In the genomic region with DNA sequence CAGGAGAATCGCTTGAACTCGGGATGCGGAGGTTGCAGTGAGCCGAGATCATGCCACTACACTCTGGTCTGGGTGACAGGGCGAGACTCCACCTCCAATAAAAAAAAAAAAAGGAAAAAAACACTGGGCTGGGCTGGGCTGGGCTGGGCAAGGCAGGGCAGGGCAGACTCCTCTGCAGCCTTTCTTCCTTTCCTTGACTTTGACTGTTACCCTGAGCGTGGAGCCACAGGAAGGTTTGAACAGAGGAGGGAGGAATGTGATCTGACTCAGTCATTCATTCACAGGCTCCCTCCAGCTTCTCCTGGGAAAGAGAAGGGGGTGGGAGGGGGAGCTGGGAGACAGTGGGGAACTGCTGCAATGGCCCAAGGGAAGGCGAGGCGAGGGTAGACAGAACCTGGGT, we compare ENCODE assay signal across 1 cellular context.
TF ChIP-seq lines count a peak whose summit lies in the region.

No MANE protein-coding gene starts in this region.

TF ChIP-seq in GM23338, 12 proteins besides CTCF, POLR2A, EP300 and RAD21:
- no peak for TF ChIP-seq EZH2 (IDR thresholded peaks at IDR 0.05; ENCODE audit: low read depth, unreplicated experiment)
- TF ChIP-seq, protein P1, sequence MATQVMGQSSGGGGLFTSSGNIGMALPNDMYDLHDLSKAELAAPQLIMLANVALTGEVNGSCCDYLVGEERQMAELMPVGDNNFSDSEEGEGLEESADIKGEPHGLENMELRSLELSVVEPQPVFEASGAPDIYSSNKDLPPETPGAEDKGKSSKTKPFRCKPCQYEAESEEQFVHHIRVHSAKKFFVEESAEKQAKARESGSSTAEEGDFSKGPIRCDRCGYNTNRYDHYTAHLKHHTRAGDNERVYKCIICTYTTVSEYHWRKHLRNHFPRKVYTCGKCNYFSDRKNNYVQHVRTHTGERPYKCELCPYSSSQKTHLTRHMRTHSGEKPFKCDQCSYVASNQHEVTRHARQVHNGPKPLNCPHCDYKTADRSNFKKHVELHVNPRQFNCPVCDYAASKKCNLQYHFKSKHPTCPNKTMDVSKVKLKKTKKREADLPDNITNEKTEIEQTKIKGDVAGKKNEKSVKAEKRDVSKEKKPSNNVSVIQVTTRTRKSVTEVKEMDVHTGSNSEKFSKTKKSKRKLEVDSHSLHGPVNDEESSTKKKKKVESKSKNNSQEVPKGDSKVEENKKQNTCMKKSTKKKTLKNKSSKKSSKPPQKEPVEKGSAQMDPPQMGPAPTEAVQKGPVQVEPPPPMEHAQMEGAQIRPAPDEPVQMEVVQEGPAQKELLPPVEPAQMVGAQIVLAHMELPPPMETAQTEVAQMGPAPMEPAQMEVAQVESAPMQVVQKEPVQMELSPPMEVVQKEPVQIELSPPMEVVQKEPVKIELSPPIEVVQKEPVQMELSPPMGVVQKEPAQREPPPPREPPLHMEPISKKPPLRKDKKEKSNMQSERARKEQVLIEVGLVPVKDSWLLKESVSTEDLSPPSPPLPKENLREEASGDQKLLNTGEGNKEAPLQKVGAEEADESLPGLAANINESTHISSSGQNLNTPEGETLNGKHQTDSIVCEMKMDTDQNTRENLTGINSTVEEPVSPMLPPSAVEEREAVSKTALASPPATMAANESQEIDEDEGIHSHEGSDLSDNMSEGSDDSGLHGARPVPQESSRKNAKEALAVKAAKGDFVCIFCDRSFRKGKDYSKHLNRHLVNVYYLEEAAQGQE (IDR thresholded peaks at IDR 0.05; ENCODE audit: unreplicated experiment) = no peak
- no peak for TF ChIP-seq ETS1 (IDR thresholded peaks at IDR 0.05)
- no peak for TF ChIP-seq CREB1 (CRISPR knock-in tag; IDR thresholded peaks at IDR 0.05; ENCODE audit: low read depth)
- TF ChIP-seq, protein P2, sequence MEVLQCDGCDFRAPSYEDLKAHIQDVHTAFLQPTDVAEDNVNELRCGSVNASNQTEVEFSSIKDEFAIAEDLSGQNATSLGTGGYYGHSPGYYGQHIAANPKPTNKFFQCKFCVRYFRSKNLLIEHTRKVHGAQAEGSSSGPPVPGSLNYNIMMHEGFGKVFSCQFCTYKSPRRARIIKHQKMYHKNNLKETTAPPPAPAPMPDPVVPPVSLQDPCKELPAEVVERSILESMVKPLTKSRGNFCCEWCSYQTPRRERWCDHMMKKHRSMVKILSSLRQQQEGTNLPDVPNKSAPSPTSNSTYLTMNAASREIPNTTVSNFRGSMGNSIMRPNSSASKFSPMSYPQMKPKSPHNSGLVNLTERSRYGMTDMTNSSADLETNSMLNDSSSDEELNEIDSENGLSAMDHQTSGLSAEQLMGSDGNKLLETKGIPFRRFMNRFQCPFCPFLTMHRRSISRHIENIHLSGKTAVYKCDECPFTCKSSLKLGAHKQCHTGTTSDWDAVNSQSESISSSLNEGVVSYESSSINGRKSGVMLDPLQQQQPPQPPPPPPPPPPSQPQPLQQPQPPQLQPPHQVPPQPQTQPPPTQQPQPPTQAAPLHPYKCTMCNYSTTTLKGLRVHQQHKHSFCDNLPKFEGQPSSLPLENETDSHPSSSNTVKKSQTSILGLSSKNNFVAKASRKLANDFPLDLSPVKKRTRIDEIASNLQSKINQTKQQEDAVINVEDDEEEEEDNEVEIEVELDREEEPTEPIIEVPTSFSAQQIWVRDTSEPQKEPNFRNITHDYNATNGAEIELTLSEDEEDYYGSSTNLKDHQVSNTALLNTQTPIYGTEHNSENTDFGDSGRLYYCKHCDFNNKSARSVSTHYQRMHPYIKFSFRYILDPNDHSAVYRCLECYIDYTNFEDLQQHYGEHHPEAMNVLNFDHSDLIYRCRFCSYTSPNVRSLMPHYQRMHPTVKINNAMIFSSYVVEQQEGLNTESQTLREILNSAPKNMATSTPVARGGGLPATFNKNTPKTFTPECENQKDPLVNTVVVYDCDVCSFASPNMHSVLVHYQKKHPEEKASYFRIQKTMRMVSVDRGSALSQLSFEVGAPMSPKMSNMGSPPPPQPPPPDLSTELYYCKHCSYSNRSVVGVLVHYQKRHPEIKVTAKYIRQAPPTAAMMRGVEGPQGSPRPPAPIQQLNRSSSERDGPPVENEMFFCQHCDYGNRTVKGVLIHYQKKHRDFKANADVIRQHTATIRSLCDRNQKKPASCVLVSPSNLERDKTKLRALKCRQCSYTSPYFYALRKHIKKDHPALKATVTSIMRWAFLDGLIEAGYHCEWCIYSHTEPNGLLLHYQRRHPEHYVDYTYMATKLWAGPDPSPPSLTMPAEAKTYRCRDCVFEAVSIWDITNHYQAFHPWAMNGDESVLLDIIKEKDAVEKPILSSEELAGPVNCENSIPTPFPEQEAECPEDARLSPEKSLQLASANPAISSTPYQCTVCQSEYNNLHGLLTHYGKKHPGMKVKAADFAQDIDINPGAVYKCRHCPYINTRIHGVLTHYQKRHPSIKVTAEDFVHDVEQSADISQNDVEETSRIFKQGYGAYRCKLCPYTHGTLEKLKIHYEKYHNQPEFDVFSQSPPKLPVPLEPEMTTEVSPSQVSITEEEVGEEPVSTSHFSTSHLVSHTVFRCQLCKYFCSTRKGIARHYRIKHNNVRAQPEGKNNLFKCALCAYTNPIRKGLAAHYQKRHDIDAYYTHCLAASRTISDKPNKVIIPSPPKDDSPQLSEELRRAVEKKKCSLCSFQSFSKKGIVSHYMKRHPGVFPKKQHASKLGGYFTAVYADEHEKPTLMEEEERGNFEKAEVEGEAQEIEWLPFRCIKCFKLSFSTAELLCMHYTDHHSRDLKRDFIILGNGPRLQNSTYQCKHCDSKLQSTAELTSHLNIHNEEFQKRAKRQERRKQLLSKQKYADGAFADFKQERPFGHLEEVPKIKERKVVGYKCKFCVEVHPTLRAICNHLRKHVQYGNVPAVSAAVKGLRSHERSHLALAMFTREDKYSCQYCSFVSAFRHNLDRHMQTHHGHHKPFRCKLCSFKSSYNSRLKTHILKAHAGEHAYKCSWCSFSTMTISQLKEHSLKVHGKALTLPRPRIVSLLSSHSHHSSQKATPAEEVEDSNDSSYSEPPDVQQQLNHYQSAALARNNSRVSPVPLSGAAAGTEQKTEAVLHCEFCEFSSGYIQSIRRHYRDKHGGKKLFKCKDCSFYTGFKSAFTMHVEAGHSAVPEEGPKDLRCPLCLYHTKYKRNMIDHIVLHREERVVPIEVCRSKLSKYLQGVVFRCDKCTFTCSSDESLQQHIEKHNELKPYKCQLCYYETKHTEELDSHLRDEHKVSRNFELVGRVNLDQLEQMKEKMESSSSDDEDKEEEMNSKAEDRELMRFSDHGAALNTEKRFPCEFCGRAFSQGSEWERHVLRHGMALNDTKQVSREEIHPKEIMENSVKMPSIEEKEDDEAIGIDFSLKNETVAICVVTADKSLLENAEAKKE (CRISPR knock-in tag; IDR thresholded peaks at IDR 0.05) = no peak
- TF ChIP-seq NANOG (IDR thresholded peaks at IDR 0.05; ENCODE audit: borderline replicate concordance) = no peak
- no peak for TF ChIP-seq STAT1 (IDR thresholded peaks at IDR 0.05; ENCODE audit: unreplicated experiment)
- TF ChIP-seq EZH2phosphoT487 (IDR thresholded peaks at IDR 0.05; ENCODE audit: unreplicated experiment) = no peak
- no peak for TF ChIP-seq POLR2AphosphoS5 (IDR thresholded peaks at IDR 0.05; ENCODE audit: low read depth)
- TF ChIP-seq ZNF114 (CRISPR knock-in tag; IDR thresholded peaks at IDR 0.05) = no peak
- no peak for TF ChIP-seq JUNB (IDR thresholded peaks at IDR 0.05; ENCODE audit: unreplicated experiment)
- no peak for TF ChIP-seq ZNF331 (CRISPR knock-in tag; IDR thresholded peaks at IDR 0.05; ENCODE audit: low read depth)
